18 cellular contexts compared by ENCODE assay signal in genomic region chr16:1635070-1635469, GRCh38. TPM values are rescaled to one million over a fixed set of nuclear protein-coding genes. Genes with fewer than 3 reads are reported as not detected.
DNase-seq lines count a peak whose midpoint lies in the region; ATAC-seq and TF ChIP-seq lines count a peak whose summit lies in the region.
"Had no signal": no experiment of that assay in that cellular context is flagged by ENCODE, and none has a peak within 500 bp of the region (broad histone marks: within the 10 kb centered on the region; RNA-seq: fewer than 3 reads in every experiment).

No MANE protein-coding gene starts in this region.

- H3K4me3 ChIP-seq in BLaER1 = no peak overlapping the region
- H3K4me3 ChIP-seq in mesenchymal stem cell (ENCODE audit: insufficient read depth in 1 of 2, low read depth in 1 of 2, low read length in 2 of 2) = no peak overlapping the region
- no peak overlapping the region for H3K4me3 ChIP-seq in psoas muscle
- H3K4me3 ChIP-seq in A673 (ENCODE audit: low read depth, low read length, poor library complexity, severe bottlenecking) = no peak overlapping the region
- H3K4me3 ChIP-seq: HAP-1, Peyer's patch had no signal

- H2BK15ac ChIP-seq in mesenchymal stem cell (ENCODE audit: low read depth, poor library complexity, severe bottlenecking) = no peak overlapping the region

- no peak overlapping the region for H2BK120ac ChIP-seq in mesenchymal stem cell (ENCODE audit: low read depth, low read length)

- H2BK12ac ChIP-seq in mesenchymal stem cell (ENCODE audit: low read length in 2 of 2) = no peak overlapping the region

- no peak overlapping the region for H3K23ac ChIP-seq in mesenchymal stem cell (ENCODE audit: low read length in 2 of 2)

- no peaks in the 10 kb centered on the region for H3K9me3 ChIP-seq in BLaER1
- H3K9me3 ChIP-seq in mesenchymal stem cell (ENCODE audit: control insufficient read depth, low read length) = no peaks in the 10 kb centered on the region
- no peaks in the 10 kb centered on the region for H3K9me3 ChIP-seq in psoas muscle
- no peaks in the 10 kb centered on the region for H3K9me3 ChIP-seq in A673 (ENCODE audit: low read depth, low read length, poor library complexity, severe bottlenecking)
- H3K9me3 ChIP-seq: HAP-1, Peyer's patch had no signal

- H3K27me3 ChIP-seq in BLaER1 = no peaks in the 10 kb centered on the region
- H3K27me3 ChIP-seq in mesenchymal stem cell (ENCODE audit: control insufficient read depth in 1 of 2, insufficient read depth in 1 of 2, low read length in 2 of 2) = no peaks in the 10 kb centered on the region
- H3K27me3 ChIP-seq in psoas muscle (ENCODE audit: insufficient read depth in 3 of 3, low read length in 2 of 3) = no peaks in the 10 kb centered on the region
- H3K27me3 ChIP-seq in A673 (replicated peaks; ENCODE audit: insufficient read depth, low read depth, low read length, poor library complexity) = no peaks in the 10 kb centered on the region
- H3K27me3 ChIP-seq: Peyer's patch had no signal

- H3K18ac ChIP-seq in mesenchymal stem cell (ENCODE audit: low read depth in 1 of 2, low read length in 2 of 2) = no peak overlapping the region

- no peak overlapping the region for H4K91ac ChIP-seq in mesenchymal stem cell (ENCODE audit: low read length)

- no peak overlapping the region for H2BK5ac ChIP-seq in mesenchymal stem cell (ENCODE audit: low read depth, low read length, poor library complexity, severe bottlenecking)

- no peak overlapping the region for H3K14ac ChIP-seq in mesenchymal stem cell (ENCODE audit: low read length in 2 of 2)

- H3K27ac ChIP-seq in BLaER1 (0 out of 2 replicates have a peak overlapping the region, but pooled peaks have one; percentile 10), mesenchymal stem cell (ENCODE audit: low read length, poor library complexity, severe bottlenecking) (no peak overlapping the region), psoas muscle (no peak overlapping the region), A673 (ENCODE audit: low read depth, low read length, poor library complexity, severe bottlenecking) (no peak overlapping the region)
- H3K27ac ChIP-seq: Peyer's patch had no signal

- H2AK5ac ChIP-seq in mesenchymal stem cell (ENCODE audit: low read length, severe bottlenecking) = no peak overlapping the region

- no TSS peak for BruUV-seq in A673 (replicated peaks; lab: Mats Ljungman, UMichigan)

- H3K79me1 ChIP-seq in mesenchymal stem cell (replicated peaks; ENCODE audit: low read length, poor library complexity, severe bottlenecking) = peaks cover 49% of the 10 kb centered on the region

- POLR2A ChIA-PET in A673 (lab: Charles Lee; ENCODE audit: low non-redundant PET) = no interaction called here

- 92% methylated on average over 13 of the region's 13 CpGs for WGBS in mesenchymal stem cell
- WGBS in psoas muscle, 3 donors = 92 to 96% (median 93%) methylated on average over 13 of the region's 13 CpGs

- DNase-seq in activated CD4-positive, alpha-beta T cell treated with anti-CD3 and anti-CD28 coated beads for 48 hours = peak; percentile 22
- DNase-seq in activated CD4-positive, alpha-beta T cell treated with anti-CD3 and anti-CD28 coated beads for 4 hours = no peak
- DNase-seq in amniotic epithelial cell (ENCODE audit: low read depth) = peak; percentile 69
- peak; percentile 19 for DNase-seq in mesenchymal stem cell
- no peak for DNase-seq in psoas muscle
- DNase-seq in A673 (ENCODE audit: low spot score) = no peak
- DNase-seq: CD4-positive, alpha-beta memory T cell; DMS153; GF-D8; MM.1S; NCI-H1694 treated with DMSO at 0.1 percent for 48 hours; NCI-H748 treated with DMSO at 0.1 percent for 48 hours; NK-92 treated with Interleukin-12 subunit alpha and Interleukin-12 subunit beta, amount 100 ng/mL, for 24 hours; Peyer's patch; Right ventricle myocardium superior had no signal

- H3K4me1 ChIP-seq in BLaER1 = peaks cover 23% of the 10 kb centered on the region
- no peaks in the 10 kb centered on the region for H3K4me1 ChIP-seq in mesenchymal stem cell (ENCODE audit: control insufficient read depth, insufficient read depth, low read depth, low read length)
- no peaks in the 10 kb centered on the region for H3K4me1 ChIP-seq in psoas muscle
- no peaks in the 10 kb centered on the region for H3K4me1 ChIP-seq in A673 (ENCODE audit: insufficient read depth, low read length, poor library complexity, severe bottlenecking)
- H3K4me1 ChIP-seq: HAP-1, Peyer's patch had no signal

- no peak overlapping the region for H4K8ac ChIP-seq in mesenchymal stem cell (ENCODE audit: low read length)

- CTCF ChIA-PET in A673 (lab: Charles Lee) = no interaction called here

- no peak for ATAC-seq in GM19463 (IDR thresholded peaks at IDR 0.05; ENCODE audit: unreplicated experiment)
- no peak for ATAC-seq in psoas muscle

- no peak for TF ChIP-seq CTCF in psoas muscle (IDR thresholded peaks at IDR 0.05)
- TF ChIP-seq CTCF in A673 (conservative IDR thresholded peaks at IDR 0.05; ENCODE audit: low read depth, low read length) = no peak

- H3K4ac ChIP-seq in mesenchymal stem cell (ENCODE audit: low read depth in 1 of 2, low read length in 2 of 2) = no peak overlapping the region

- H3K4me2 ChIP-seq in BLaER1 (no peak overlapping the region), mesenchymal stem cell (ENCODE audit: low read length, poor library complexity, severe bottlenecking) (no peak overlapping the region)

- peaks cover 95% of the 10 kb centered on the region for H3K36me3 ChIP-seq in BLaER1
- H3K36me3 ChIP-seq in mesenchymal stem cell (ENCODE audit: control insufficient read depth in 1 of 2, insufficient read depth in 2 of 2, low read depth in 1 of 2, low read length in 2 of 2) = peaks cover 79 to 83% of the 10 kb centered on the region in 2 experiments
- peaks cover 3 to 75% of the 10 kb centered on the region in 2 donors for H3K36me3 ChIP-seq in psoas muscle (ENCODE audit: insufficient read depth in 1 of 2, low read depth in 1 of 2)
- peaks cover 45% of the 10 kb centered on the region for H3K36me3 ChIP-seq in A673 (ENCODE audit: insufficient read depth, low read length, poor library complexity, severe bottlenecking)

- peaks cover 27% of the 10 kb centered on the region for H4K20me1 ChIP-seq in BLaER1

- H3K9ac ChIP-seq in BLaER1 (no peak overlapping the region), mesenchymal stem cell (ENCODE audit: low read length) (no peak overlapping the region)

- H2AFZ ChIP-seq in mesenchymal stem cell (ENCODE audit: low read depth, low read length) = no peak overlapping the region

- intact Hi-C loops in psoas muscle (cut with DNase I) = no loop called here
- intact Hi-C loops in A673 (cut with micrococcal nuclease; ENCODE audit: unreplicated experiment) = no loop called here

RNA-seq across cellular contexts. Expression of gene CRAMP1, which starts 22.9 kb away (rescaled TPM):
- polyA plus RNA-seq in mesenchymal stem cell (2013, experiment 1 of 2) = 6.7 TPM
- polyA plus RNA-seq in mesenchymal stem cell (2013, experiment 2 of 2) = 7.0 TPM
- total RNA-seq in psoas muscle = 10 to 100 TPM in 2 of 4 donors, 1 to 10 TPM in 2; 7.6 to 13.1 (median 10.5) TPM
- 1 to 10 TPM; 3.3 to 8.6 (median 3.8) TPM for polyA plus RNA-seq in psoas muscle
- total RNA-seq in A673 (2021) = 33.0 and 38.4 TPM in 2 replicates

RNA-seq across cellular contexts. Expression of gene IFT140, which starts 23.2 kb away (rescaled TPM):
- 9.0 TPM for polyA plus RNA-seq in mesenchymal stem cell (2013, experiment 1 of 2)
- 8.4 TPM for polyA plus RNA-seq in mesenchymal stem cell (2013, experiment 2 of 2)
- total RNA-seq in psoas muscle (1 to 10 TPM; 3.0 to 5.0 (median 4.2) TPM), A673 (2021) (21.8 and 34.6 TPM in 2 replicates)
- polyA plus RNA-seq in psoas muscle = 1 to 10 TPM; 2.6 to 3.9 (median 3.0) TPM

RNA-seq across cellular contexts. Expression of gene JPT2, which starts 43.0 kb away (rescaled TPM):
- 54.4 TPM for polyA plus RNA-seq in mesenchymal stem cell (2013, experiment 1 of 2)
- polyA plus RNA-seq in mesenchymal stem cell (2013, experiment 2 of 2) = 54.1 TPM
- 10 to 100 TPM; 21.4 to 30.6 (median 25.1) TPM for total RNA-seq in psoas muscle
- polyA plus RNA-seq in psoas muscle = 10 to 100 TPM; 14.4 to 27.7 (median 14.6) TPM
- 197 and 200 TPM in 2 replicates for total RNA-seq in A673 (2021)

Comparison
In these comparisons a context has a peak if more than half of its experiments do, and no peak if none do; other contexts are left out.
1. DNase-seq: peak in activated CD4-positive, alpha-beta T cell treated with anti-CD3 and anti-CD28 coated beads for 48 hours (single experiment), amniotic epithelial cell (single experiment) and mesenchymal stem cell (single experiment); none in activated CD4-positive, alpha-beta T cell treated with anti-CD3 and anti-CD28 coated beads for 4 hours (0 of 2), psoas muscle (0 of 2) and A673 (single experiment).